Comparison of ENCODE assay signal across 1 cellular context in the genomic region with DNA sequence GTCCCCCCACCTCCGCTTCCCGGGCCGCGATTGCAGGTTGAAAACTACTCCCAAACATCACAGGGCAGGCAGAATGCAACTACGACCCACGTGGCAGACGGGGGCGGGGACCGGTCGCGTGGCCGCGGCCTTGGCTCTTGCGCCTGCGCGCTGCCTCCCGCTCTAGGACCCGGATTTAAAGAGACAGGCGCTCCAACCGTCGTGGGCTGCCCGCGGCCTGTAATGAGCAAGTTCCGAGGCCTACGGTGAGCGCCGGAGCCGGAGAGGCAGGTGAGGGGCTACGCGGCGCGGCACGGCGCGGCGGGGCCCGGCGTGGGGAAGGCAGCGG.
TF ChIP-seq lines count a peak whose summit lies in the region.

TSS of gene LIG3 (plus strand) at position 160 of the 328 bp plus-strand sequence. CDS start 2,494 bp downstream, outside the sequence.

TF ChIP-seq in A549, 52 proteins besides CTCF, POLR2A, EP300 and RAD21 (continued from another document):
- TF ChIP-seq, protein P1, sequence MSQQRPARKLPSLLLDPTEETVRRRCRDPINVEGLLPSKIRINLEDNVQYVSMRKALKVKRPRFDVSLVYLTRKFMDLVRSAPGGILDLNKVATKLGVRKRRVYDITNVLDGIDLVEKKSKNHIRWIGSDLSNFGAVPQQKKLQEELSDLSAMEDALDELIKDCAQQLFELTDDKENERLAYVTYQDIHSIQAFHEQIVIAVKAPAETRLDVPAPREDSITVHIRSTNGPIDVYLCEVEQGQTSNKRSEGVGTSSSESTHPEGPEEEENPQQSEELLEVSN (IDR thresholded peaks at IDR 0.05; ENCODE audit: borderline replicate concordance, low read depth), result peak; percentile 88
- TF ChIP-seq BHLHE40 (IDR thresholded peaks at IDR 0.05; ENCODE audit: low read depth, low read length) (no peak), JUN (IDR thresholded peaks at IDR 0.05) (no peak; a peak in 1 of 5 replicates), HDAC2 (IDR thresholded peaks at IDR 0.05) (no peak), CEBPB (IDR thresholded peaks at IDR 0.05) (0 out of 4 replicates have a peak, but pooled peaks of 1 of the 2 experiments have one; percentile 13), KDM1A (IDR thresholded peaks at IDR 0.05; ENCODE audit: low read depth) (no peak), HOXB5 (CRISPR knock-in tag; IDR thresholded peaks at IDR 0.05) (0 out of 2 replicates have a peak, but pooled peaks have one; percentile 54), MAZ (IDR thresholded peaks at IDR 0.05; ENCODE audit: borderline replicate concordance, low read depth, low read length) (no peak), MYC (IDR thresholded peaks at IDR 0.05; ENCODE audit: borderline replicate concordance, low read length) (peak; percentile 99), ZC3H11A (IDR thresholded peaks at IDR 0.05) (no peak), FOSB (CRISPR knock-in tag; IDR thresholded peaks at IDR 0.05) (peak; percentile 61; the same call in 1 of the 2 replicates), HES2 (IDR thresholded peaks at IDR 0.05) (no peak), POLR2AphosphoS2 (conservative IDR thresholded peaks at IDR 0.05; ENCODE audit: low read length) (no peak), CBX2 (IDR thresholded peaks at IDR 0.05; ENCODE audit: borderline replicate concordance, low read depth) (no peak), ZNF302 (CRISPR knock-in tag; IDR thresholded peaks at IDR 0.05) (no peak), ESRRA (IDR thresholded peaks at IDR 0.05; ENCODE audit: borderline replicate concordance, low read length) (no peak), FOXS1 (CRISPR knock-in tag; IDR thresholded peaks at IDR 0.05) (no peak), CHD2 (IDR thresholded peaks at IDR 0.05; ENCODE audit: low read length, partially characterized antibody) (no peak), JUNB (IDR thresholded peaks at IDR 0.05) (no peak), ZSCAN20 (CRISPR knock-in tag; IDR thresholded peaks at IDR 0.05) (no peak), RNF2 (IDR thresholded peaks at IDR 0.05; ENCODE audit: borderline replicate concordance, low read depth) (no peak), CBX8 (IDR thresholded peaks at IDR 0.05) (no peak), PHF8 (IDR thresholded peaks at IDR 0.05; ENCODE audit: borderline replicate concordance, low read depth) (no peak), HEYL (CRISPR knock-in tag; IDR thresholded peaks at IDR 0.05) (no peak), HOXA7 (CRISPR knock-in tag; IDR thresholded peaks at IDR 0.05) (0 out of 2 replicates have a peak, but pooled peaks have one; percentile 67), FOSL2 (IDR thresholded peaks at IDR 0.05) (no peak), FOSL2 (CRISPR knock-in tag; IDR thresholded peaks at IDR 0.05) (no peak), RFX5 (IDR thresholded peaks at IDR 0.05) (no peak), TP53 (CRISPR knock-in tag; IDR thresholded peaks at IDR 0.05) (no peak)
- TF ChIP-seq, protein P2, sequence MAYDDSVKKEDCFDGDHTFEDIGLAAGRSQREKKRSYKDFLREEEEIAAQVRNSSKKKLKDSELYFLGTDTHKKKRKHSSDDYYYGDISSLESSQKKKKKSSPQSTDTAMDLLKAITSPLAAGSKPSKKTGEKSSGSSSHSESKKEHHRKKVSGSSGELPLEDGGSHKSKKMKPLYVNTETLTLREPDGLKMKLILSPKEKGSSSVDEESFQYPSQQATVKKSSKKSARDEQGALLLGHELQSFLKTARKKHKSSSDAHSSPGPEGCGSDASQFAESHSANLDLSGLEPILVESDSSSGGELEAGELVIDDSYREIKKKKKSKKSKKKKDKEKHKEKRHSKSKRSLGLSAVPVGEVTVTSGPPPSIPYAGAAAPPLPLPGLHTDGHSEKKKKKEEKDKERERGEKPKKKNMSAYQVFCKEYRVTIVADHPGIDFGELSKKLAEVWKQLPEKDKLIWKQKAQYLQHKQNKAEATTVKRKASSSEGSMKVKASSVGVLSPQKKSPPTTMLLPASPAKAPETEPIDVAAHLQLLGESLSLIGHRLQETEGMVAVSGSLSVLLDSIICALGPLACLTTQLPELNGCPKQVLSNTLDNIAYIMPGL (CRISPR knock-in tag; IDR thresholded peaks at IDR 0.05; ENCODE audit: borderline replicate concordance), result no peak
- TF ChIP-seq, protein P3, sequence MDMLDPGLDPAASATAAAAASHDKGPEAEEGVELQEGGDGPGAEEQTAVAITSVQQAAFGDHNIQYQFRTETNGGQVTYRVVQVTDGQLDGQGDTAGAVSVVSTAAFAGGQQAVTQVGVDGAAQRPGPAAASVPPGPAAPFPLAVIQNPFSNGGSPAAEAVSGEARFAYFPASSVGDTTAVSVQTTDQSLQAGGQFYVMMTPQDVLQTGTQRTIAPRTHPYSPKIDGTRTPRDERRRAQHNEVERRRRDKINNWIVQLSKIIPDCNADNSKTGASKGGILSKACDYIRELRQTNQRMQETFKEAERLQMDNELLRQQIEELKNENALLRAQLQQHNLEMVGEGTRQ (IDR thresholded peaks at IDR 0.05), result peak; percentile 91
- TF ChIP-seq, protein P4, sequence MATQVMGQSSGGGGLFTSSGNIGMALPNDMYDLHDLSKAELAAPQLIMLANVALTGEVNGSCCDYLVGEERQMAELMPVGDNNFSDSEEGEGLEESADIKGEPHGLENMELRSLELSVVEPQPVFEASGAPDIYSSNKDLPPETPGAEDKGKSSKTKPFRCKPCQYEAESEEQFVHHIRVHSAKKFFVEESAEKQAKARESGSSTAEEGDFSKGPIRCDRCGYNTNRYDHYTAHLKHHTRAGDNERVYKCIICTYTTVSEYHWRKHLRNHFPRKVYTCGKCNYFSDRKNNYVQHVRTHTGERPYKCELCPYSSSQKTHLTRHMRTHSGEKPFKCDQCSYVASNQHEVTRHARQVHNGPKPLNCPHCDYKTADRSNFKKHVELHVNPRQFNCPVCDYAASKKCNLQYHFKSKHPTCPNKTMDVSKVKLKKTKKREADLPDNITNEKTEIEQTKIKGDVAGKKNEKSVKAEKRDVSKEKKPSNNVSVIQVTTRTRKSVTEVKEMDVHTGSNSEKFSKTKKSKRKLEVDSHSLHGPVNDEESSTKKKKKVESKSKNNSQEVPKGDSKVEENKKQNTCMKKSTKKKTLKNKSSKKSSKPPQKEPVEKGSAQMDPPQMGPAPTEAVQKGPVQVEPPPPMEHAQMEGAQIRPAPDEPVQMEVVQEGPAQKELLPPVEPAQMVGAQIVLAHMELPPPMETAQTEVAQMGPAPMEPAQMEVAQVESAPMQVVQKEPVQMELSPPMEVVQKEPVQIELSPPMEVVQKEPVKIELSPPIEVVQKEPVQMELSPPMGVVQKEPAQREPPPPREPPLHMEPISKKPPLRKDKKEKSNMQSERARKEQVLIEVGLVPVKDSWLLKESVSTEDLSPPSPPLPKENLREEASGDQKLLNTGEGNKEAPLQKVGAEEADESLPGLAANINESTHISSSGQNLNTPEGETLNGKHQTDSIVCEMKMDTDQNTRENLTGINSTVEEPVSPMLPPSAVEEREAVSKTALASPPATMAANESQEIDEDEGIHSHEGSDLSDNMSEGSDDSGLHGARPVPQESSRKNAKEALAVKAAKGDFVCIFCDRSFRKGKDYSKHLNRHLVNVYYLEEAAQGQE (IDR thresholded peaks at IDR 0.05), result no peak
